ENCODE assay signal across 9 cellular contexts in the genomic region with DNA sequence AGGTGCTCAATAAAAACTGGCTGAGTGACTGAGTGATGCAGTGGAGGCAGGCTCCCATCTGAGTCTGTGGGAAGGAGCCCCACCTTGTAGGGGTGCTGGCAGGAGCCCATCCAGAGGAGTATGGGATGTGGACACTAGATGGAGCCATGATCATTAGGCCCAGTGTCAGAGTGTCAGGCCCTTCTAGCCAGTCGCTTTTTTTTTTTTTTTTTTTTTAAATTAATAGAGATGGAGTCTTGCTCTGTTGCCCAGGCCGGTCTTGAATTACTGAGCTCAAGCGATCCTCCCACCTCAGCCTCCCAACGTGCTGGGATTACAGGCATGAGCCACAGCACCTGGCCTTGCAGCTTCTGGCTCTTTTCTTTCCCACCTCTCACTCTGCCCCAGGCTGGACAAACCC. TPM values are rescaled to one million over a fixed set of nuclear protein-coding genes. Genes with fewer than 3 reads are reported as not detected.
A peak's percentile ranks its signal among the peaks of the same experiment; 100 is the strongest.
DNase-seq lines count a peak whose midpoint lies in the region; ATAC-seq, FAIRE-seq and TF ChIP-seq lines count a peak whose summit lies in the region.
"Had no signal": no experiment of that assay in that cellular context is flagged by ENCODE, and none has a peak within 500 bp of the region (broad histone marks: within the 10 kb centered on the region; RNA-seq: fewer than 3 reads in every experiment).

No MANE protein-coding gene starts in this region.

- no peak overlapping the region for H3K4me3 Mint-ChIP-seq in activated CD4-positive, alpha-beta T cell treated with anti-CD3 and anti-CD28 coated beads, Interleukin-2, amount 10 ng/mL, durations not matched to agents 7 days and 5 days

- peaks cover 4% of the 10 kb centered on the region for H3K4me1 ChIP-seq in lower lobe of right lung
- H3K4me1 ChIP-seq in stomach: peaks cover 0 to 19% (median 5%) of the 10 kb centered on the region in 4 donors

- POLR2A ChIA-PET in activated CD4-positive, alpha-beta T cell treated with anti-CD3 and anti-CD28 coated beads, Interleukin-2, amount 10 ng/mL, durations not matched to agents 7 days and 5 days (lab: Charles Lee): no interaction called here

- ATAC-seq in HG03342 (IDR thresholded peaks at IDR 0.05; ENCODE audit: unreplicated experiment) (peak; percentile 85), lower lobe of right lung (peak; percentile 91 to 93)

- peaks cover 19% of the 10 kb centered on the region for H3K4me1 Mint-ChIP-seq in activated CD4-positive, alpha-beta T cell treated with anti-CD3 and anti-CD28 coated beads, Interleukin-2, amount 10 ng/mL, durations not matched to agents 7 days and 5 days

- H3K27ac ChIP-seq in lower lobe of right lung (no peak overlapping the region), stomach (no peak overlapping the region)

- H3K27ac Mint-ChIP-seq in activated CD4-positive, alpha-beta T cell treated with anti-CD3 and anti-CD28 coated beads, Interleukin-2, amount 10 ng/mL, durations not matched to agents 7 days and 5 days: no peak overlapping the region

- peaks cover 5% of the 10 kb centered on the region for H3K36me3 Mint-ChIP-seq in activated CD4-positive, alpha-beta T cell treated with anti-CD3 and anti-CD28 coated beads, Interleukin-2, amount 10 ng/mL, durations not matched to agents 7 days and 5 days (ENCODE audit: low read depth)

- WGBS in stomach, 5 donors: 5 to 27% (median 20%) methylated on average over 4 of the region's 4 CpGs

- no peaks in the 10 kb centered on the region for H3K27me3 ChIP-seq in lower lobe of right lung (ENCODE audit: low read depth)
- no peaks in the 10 kb centered on the region for H3K27me3 ChIP-seq in stomach

- peak; percentile 50 for FAIRE-seq in GM18507 (lab: Jason Lieb, UNC)

- H3K9me3 ChIP-seq in lower lobe of right lung (no peaks in the 10 kb centered on the region), stomach (no peaks in the 10 kb centered on the region)

- H3K36me3 ChIP-seq in lower lobe of right lung (peaks cover 8% of the 10 kb centered on the region), stomach (peaks cover 2 to 11% (median 8%) of the 10 kb centered on the region in 4 donors)

- TF ChIP-seq CTCF in AG09319 (IDR thresholded peaks at IDR 0.05; ENCODE audit: low read depth, low read length) (peak; percentile 77), lower lobe of right lung (IDR thresholded peaks at IDR 0.05) (peak; percentile 73), stomach (IDR thresholded peaks at IDR 0.05) (peak in 5 of 7 experiments; percentile 32 to 60 (median 42))

- no peaks in the 10 kb centered on the region for H3K9me3 Mint-ChIP-seq in activated CD4-positive, alpha-beta T cell treated with anti-CD3 and anti-CD28 coated beads, Interleukin-2, amount 10 ng/mL, durations not matched to agents 7 days and 5 days

- H3K4me3 ChIP-seq in lower lobe of right lung: no peak overlapping the region
- no peak overlapping the region for H3K4me3 ChIP-seq in stomach

- CTCF ChIA-PET in activated CD4-positive, alpha-beta T cell treated with anti-CD3 and anti-CD28 coated beads, Interleukin-2, amount 10 ng/mL, durations not matched to agents 7 days and 5 days (lab: Charles Lee): interaction anchor here (0.6 to 1.8 kb wide), 8 partner anchors 11 to 297 kb away, joined by 3 to 5 read pairs (median 4); a partner anchor contains a TSS

- intact Hi-C loops in lower lobe of right lung (cut with DNase I) (no loop called here), stomach (cut with DNase I; ENCODE audit: low total_unique reads) (no loop called here)

- no peak for TF ChIP-seq POLR2A in stomach (IDR thresholded peaks at IDR 0.05)

- peak; percentile 53 for DNase-seq in AG09319 (ENCODE audit: extremely low read depth, low read depth)
- peak; percentile 76 for DNase-seq in GM18507 (ENCODE audit: extremely low spot score, insufficient read length, low read depth)
- peak; percentile 11 for DNase-seq in NCI-H524 treated with DMSO at 0.1 percent for 48 hours (lab: John Stamatoyannopoulos, UW)
- DNase-seq in activated CD4-positive, alpha-beta T cell treated with anti-CD3 and anti-CD28 coated beads, Interleukin-2, amount 10 ng/mL, durations not matched to agents 7 days and 5 days: peak; percentile 74
- peak; percentile 30 for DNase-seq in effector CD4-positive, alpha-beta T cell
- DNase-seq in lower lobe of right lung: no peak
- peak; percentile 73 for DNase-seq in stomach

- no peaks in the 10 kb centered on the region for H3K27me3 Mint-ChIP-seq in activated CD4-positive, alpha-beta T cell treated with anti-CD3 and anti-CD28 coated beads, Interleukin-2, amount 10 ng/mL, durations not matched to agents 7 days and 5 days

- no peak for TF ChIP-seq EP300 in stomach (IDR thresholded peaks at IDR 0.05)

RNA-seq across cellular contexts. Expression of a gene that starts 11.5 kb away (rescaled TPM):
- 10 to 100 TPM; 17.0 to 18.0 TPM for total RNA-seq in activated CD4-positive, alpha-beta T cell treated with anti-CD3 and anti-CD28 coated beads, Interleukin-2, amount 10 ng/mL, durations not matched to agents 7 days and 5 days
- 14.2 TPM for total RNA-seq in lower lobe of right lung
- 10 to 100 TPM in 2 of 5 donors, 1 to 10 TPM in 3; 4.1 to 19.2 (median 5.0) TPM for total RNA-seq in stomach
- polyA plus RNA-seq in stomach: 10 to 100 TPM in 2 of 3 donors, 1 to 10 TPM in 1; 8.4 to 14.3 (median 11.5) TPM

RNA-seq across cellular contexts. Expression of a gene that starts 11.7 kb away (rescaled TPM):
- 10 to 100 TPM; 65.6 to 72.0 TPM for total RNA-seq in activated CD4-positive, alpha-beta T cell treated with anti-CD3 and anti-CD28 coated beads, Interleukin-2, amount 10 ng/mL, durations not matched to agents 7 days and 5 days
- total RNA-seq in lower lobe of right lung (54.9 TPM), stomach (100 to 1,000 TPM in 1 of 5 donors, 10 to 100 TPM in 4; 14.6 to 167 (median 41.7) TPM)
- polyA plus RNA-seq in stomach: 10 to 100 TPM; 28.5 to 64.6 (median 34.1) TPM

RNA-seq across cellular contexts. Expression of a gene that starts 24.3 kb away (rescaled TPM):
- 10 to 100 TPM; 18.6 to 20.9 TPM for total RNA-seq in activated CD4-positive, alpha-beta T cell treated with anti-CD3 and anti-CD28 coated beads, Interleukin-2, amount 10 ng/mL, durations not matched to agents 7 days and 5 days
- 68.1 TPM for total RNA-seq in lower lobe of right lung
- total RNA-seq in stomach: 10 to 100 TPM; 15.2 to 78.2 (median 48.4) TPM
- 10 to 100 TPM in 1 of 3 donors, 1 to 10 TPM in 2; 5.8 to 24.2 (median 6.3) TPM for polyA plus RNA-seq in stomach

RNA-seq across cellular contexts. Expression of a gene that starts 47.5 kb away (rescaled TPM):
- total RNA-seq in activated CD4-positive, alpha-beta T cell treated with anti-CD3 and anti-CD28 coated beads, Interleukin-2, amount 10 ng/mL, durations not matched to agents 7 days and 5 days: under 1 TPM; 0.37 to 0.42 TPM
- total RNA-seq in lower lobe of right lung: 7.3 TPM
- 1 to 10 TPM in 1 of 5 donors, not detected in 4; 5.7 TPM for total RNA-seq in stomach
- 1 to 10 TPM in 1 of 3 donors, under 1 TPM in 2; 0.44 to 2.6 (median 0.70) TPM for polyA plus RNA-seq in stomach
- total RNA-seq: skeletal muscle tissue had no signal
